Comparison of ENCODE assay signal across 9 cellular contexts in genomic region chr17:78873519-78874340, GRCh38. TPM values are rescaled to one million over a fixed set of nuclear protein-coding genes. Genes with fewer than 3 reads are reported as not detected.
A peak's percentile ranks its signal among the peaks of the same experiment; 100 is the strongest.
DNase-seq lines count a peak whose midpoint lies in the region; ATAC-seq and TF ChIP-seq lines count a peak whose summit lies in the region.
"Had no signal": no experiment of that assay in that cellular context is flagged by ENCODE, and none has a peak within 500 bp of the region (broad histone marks: within the 10 kb centered on the region; RNA-seq: fewer than 3 reads in every experiment).

No MANE protein-coding gene starts in this region.

- H3K4me3 Mint-ChIP-seq in glutamatergic neuron (ENCODE audit: unreplicated experiment) (peak overlapping the region; percentile 58), natural killer cell (no peak overlapping the region)
- H3K4me3 Mint-ChIP-seq in CD4-positive, alpha-beta memory T cell = no peak overlapping the region
- H3K4me3 Mint-ChIP-seq: central memory CD8-positive, alpha-beta T cell had no signal

- H3K27me3 Mint-ChIP-seq in glutamatergic neuron (ENCODE audit: unreplicated experiment) (peaks cover 7% of the 10 kb centered on the region), natural killer cell (ENCODE audit: low read depth in 2 of 2) (peaks cover 15 to 16% of the 10 kb centered on the region in 2 donors)
- H3K27me3 Mint-ChIP-seq in CD4-positive, alpha-beta memory T cell = peaks cover 6 to 7% of the 10 kb centered on the region in 2 donors

- H3K27ac Mint-ChIP-seq in glutamatergic neuron (ENCODE audit: unreplicated experiment) (peak overlapping the region; percentile 80), natural killer cell (no peak overlapping the region)
- H3K27ac Mint-ChIP-seq in CD4-positive, alpha-beta memory T cell = peak overlapping the region in 1 of 7 donors; percentile 23

- CTCF ChIA-PET in HEK293 (lab: Yijun Ruan, JAX) = interaction anchor here (0.7 to 4.7 kb wide), 5 partner anchors 8 to 100 kb away, joined by 3 to 41 read pairs (median 4); no protein-coding TSS in a partner anchor
- CTCF ChIA-PET in CD4-positive, alpha-beta memory T cell (lab: Charles Lee; ENCODE audit: partially characterized antibody) = interaction anchor here (4.9 kb wide), 1 partner anchor 8 kb away, joined by 30 read pairs; no protein-coding TSS in a partner anchor

- intact Hi-C loops in CD4-positive, alpha-beta memory T cell (cut with micrococcal nuclease) = no loop called here
- intact Hi-C loops in natural killer cell (cut with micrococcal nuclease) = no loop called here

- H3K4me1 ChIP-seq in HEK293 (ENCODE audit: control insufficient read depth, insufficient read depth, low read length) = peaks cover 12% of the 10 kb centered on the region
- no peaks in the 10 kb centered on the region for H3K4me1 ChIP-seq in CD4-positive, alpha-beta memory T cell (ENCODE audit: insufficient read depth, low read length)

- no peaks in the 10 kb centered on the region for H3K9me3 ChIP-seq in HEK293 (ENCODE audit: control insufficient read depth, insufficient read depth, low read depth, low read length)
- H3K9me3 ChIP-seq in CD4-positive, alpha-beta memory T cell (ENCODE audit: control insufficient read depth in 1 of 2, low read length in 2 of 2) = no peaks in the 10 kb centered on the region

- DNase-seq in SHP77 (lab: John Stamatoyannopoulos, UW) (peak; percentile 88 to 89), glutamatergic neuron (no peak), skeletal muscle cell (ENCODE audit: low read depth) (peak; percentile 25), T-helper 1 cell (no peak), natural killer cell (no peak)
- no peak for DNase-seq in activated CD4-positive, alpha-beta T cell treated with anti-CD3 and anti-CD28 coated beads, Interleukin-2, amount 50 U/mL, for 4 hours
- no peak for DNase-seq in CD4-positive, alpha-beta memory T cell

- H3K4me3 ChIP-seq in HEK293 (ENCODE audit: low read depth, low read length) (no peak overlapping the region), skeletal muscle cell (ENCODE audit: low read depth, low read length) (no peak overlapping the region)
- no peak overlapping the region for H3K4me3 ChIP-seq in CD4-positive, alpha-beta memory T cell (ENCODE audit: low read length in 2 of 2)

- H3K9me3 Mint-ChIP-seq in glutamatergic neuron (ENCODE audit: unreplicated experiment) (peaks cover 8% of the 10 kb centered on the region), natural killer cell (no peaks in the 10 kb centered on the region)
- no peaks in the 10 kb centered on the region for H3K9me3 Mint-ChIP-seq in CD4-positive, alpha-beta memory T cell
- H3K9me3 Mint-ChIP-seq: central memory CD8-positive, alpha-beta T cell had no signal

- H3K36me3 ChIP-seq in HEK293 (ENCODE audit: control insufficient read depth in 2 of 2, insufficient read depth in 1 of 2, low read length in 2 of 2) = peaks cover 6 to 23% of the 10 kb centered on the region in 2 experiments; a peak in 2 of 3 replicates
- H3K36me3 ChIP-seq in CD4-positive, alpha-beta memory T cell (ENCODE audit: insufficient read depth, low read length) = no peaks in the 10 kb centered on the region

- POLR2A ChIA-PET in HEK293 (lab: Yijun Ruan, JAX) = interaction anchor here (1.1 kb wide), 1 partner anchor 10 kb away, joined by 3 read pairs; no protein-coding TSS in a partner anchor
- POLR2A ChIA-PET in CD4-positive, alpha-beta memory T cell (lab: Charles Lee; ENCODE audit: partially characterized antibody) = no interaction called here

- no peaks in the 10 kb centered on the region for H3K27me3 ChIP-seq in CD4-positive, alpha-beta memory T cell (ENCODE audit: insufficient read depth, low read length)

- peaks cover 19% of the 10 kb centered on the region for H3K36me3 Mint-ChIP-seq in glutamatergic neuron (ENCODE audit: unreplicated experiment)
- H3K36me3 Mint-ChIP-seq in CD4-positive, alpha-beta memory T cell = no peaks in the 10 kb centered on the region
- H3K36me3 Mint-ChIP-seq in natural killer cell = no peaks in the 10 kb centered on the region

- TF ChIP-seq CTCF in HEK293 (tag by site-specific recombination; IDR thresholded peaks at IDR 0.05) (no peak), glutamatergic neuron (IDR thresholded peaks at IDR 0.05; ENCODE audit: partially characterized antibody, unreplicated experiment) (no peak), natural killer cell (IDR thresholded peaks at IDR 0.05) (no peak)

- ATAC-seq in natural killer cell = no peak

- H3K27ac ChIP-seq in HEK293 (ENCODE audit: extremely low read depth, low read depth, low read length) = peak overlapping the region; percentile 40
- H3K27ac ChIP-seq in CD4-positive, alpha-beta memory T cell (ENCODE audit: low read depth, low read length) = no peak overlapping the region

- peaks cover 27% of the 10 kb centered on the region for H3K4me1 Mint-ChIP-seq in glutamatergic neuron (ENCODE audit: low read depth, unreplicated experiment)
- H3K4me1 Mint-ChIP-seq in CD4-positive, alpha-beta memory T cell = peaks cover 0 to 5% (median under 1%) of the 10 kb centered on the region in 4 donors
- peaks cover 0 to 8% of the 10 kb centered on the region in 2 donors for H3K4me1 Mint-ChIP-seq in natural killer cell

TF ChIP-seq in HEK293, 187 proteins besides CTCF, POLR2A, EP300 and RAD21 (continues in another document):
- TF ChIP-seq ZNF24 (tag by site-specific recombination; IDR thresholded peaks at IDR 0.05) (peak; percentile 81), ZNF175 (tag by site-specific recombination; IDR thresholded peaks at IDR 0.05) (no peak), ZNF138 (tag by site-specific recombination; IDR thresholded peaks at IDR 0.05; ENCODE audit: borderline replicate concordance) (no peak), ZNF350 (tag by site-specific recombination; IDR thresholded peaks at IDR 0.05) (no peak), WT1 (tag by site-specific recombination; IDR thresholded peaks at IDR 0.05) (peak; percentile 30), KLF8 (tag by site-specific recombination; IDR thresholded peaks at IDR 0.05) (peak; percentile 68), HIC1 (tag by site-specific recombination; IDR thresholded peaks at IDR 0.05) (peak; percentile 95), SP7 (tag by site-specific recombination; IDR thresholded peaks at IDR 0.05) (peak; percentile 68), ZNF404 (tag by site-specific recombination; IDR thresholded peaks at IDR 0.05) (no peak), ZNF394 (tag by site-specific recombination; IDR thresholded peaks at IDR 0.05; ENCODE audit: borderline replicate concordance) (peak; percentile 35; the same call in 1 of the 2 replicates), KLF1 (tag by site-specific recombination; IDR thresholded peaks at IDR 0.05) (peak; percentile 59), ZEB2 (tag by site-specific recombination; IDR thresholded peaks at IDR 0.05) (peak; percentile 91), ZNF600 (tag by site-specific recombination; IDR thresholded peaks at IDR 0.05) (peak; percentile 65; the same call in 1 of the 2 replicates), OSR2 (tag by site-specific recombination; IDR thresholded peaks at IDR 0.05) (peak; percentile 79), ZNF629 (tag by site-specific recombination; IDR thresholded peaks at IDR 0.05) (peak; percentile 93), SCRT2 (tag by site-specific recombination; IDR thresholded peaks at IDR 0.05) (peak; percentile 97), ZNF211 (tag by site-specific recombination; IDR thresholded peaks at IDR 0.05; ENCODE audit: low read depth) (no peak), ZNF501 (tag by site-specific recombination; IDR thresholded peaks at IDR 0.05) (peak; percentile 73; the same call in 1 of the 2 replicates)

RNA-seq across cellular contexts. Expression of gene CEP295NL, which starts 29.3 kb away (rescaled TPM):
- total RNA-seq in glutamatergic neuron (ENCODE audit: unreplicated experiment) (6.4 TPM), natural killer cell (1 to 10 TPM in 2 of 3 donors, under 1 TPM in 1; 0.52 to 2.7 (median 2.1) TPM)
- under 1 TPM in 1 of 2 experiments, not detected in 1; 0.28 TPM for total RNA-seq in CD4-positive, alpha-beta memory T cell
- polyA plus RNA-seq in CD4-positive, alpha-beta memory T cell = not detected

RNA-seq across cellular contexts. Expression of gene USP36, which starts 33.1 kb away (rescaled TPM):
- total RNA-seq in glutamatergic neuron (ENCODE audit: unreplicated experiment) = 45.3 TPM
- total RNA-seq in CD4-positive, alpha-beta memory T cell = 100 to 1,000 TPM; 181 to 183 TPM
- 10 to 100 TPM; 35.4 to 55.1 TPM for polyA plus RNA-seq in CD4-positive, alpha-beta memory T cell
- 100 to 1,000 TPM; 241 to 304 (median 270) TPM for total RNA-seq in natural killer cell

RNA-seq across cellular contexts. Expression of gene TIMP2, which starts 51.5 kb away (rescaled TPM):
- 121 TPM for total RNA-seq in glutamatergic neuron (ENCODE audit: unreplicated experiment)
- total RNA-seq in CD4-positive, alpha-beta memory T cell = 1 to 10 TPM; 5.9 to 6.0 TPM
- polyA plus RNA-seq in CD4-positive, alpha-beta memory T cell = under 1 TPM in 1 of 2 donors, not detected in 1; 0.22 TPM
- 1 to 10 TPM; 3.6 to 8.2 (median 7.1) TPM for total RNA-seq in natural killer cell

Comparison
In these comparisons a context has a peak if more than half of its experiments do, and no peak if none do; other contexts are left out.
1. DNase-seq: peak in SHP77 (2 of 2) and skeletal muscle cell (single experiment); none in glutamatergic neuron (single experiment), T-helper 1 cell (0 of 5), activated CD4-positive, alpha-beta T cell treated with anti-CD3 and anti-CD28 coated beads, Interleukin-2, amount 50 U/mL, for 4 hours (0 of 2), CD4-positive, alpha-beta memory T cell (0 of 5) and natural killer cell (single experiment).
2. RNA of gene TIMP2, which starts 51.5 kb away (total RNA-seq): 121 TPM in glutamatergic neuron (single experiment); 3.6 to 8.2 TPM in natural killer cell and 5.9 to 6.0 TPM in CD4-positive, alpha-beta memory T cell; every median in the first group is over 10 times any median in the second.